Comparison of ENCODE assay signal across 8 cellular contexts in genomic region chr19:30227661-30228112, GRCh38.
DNase-seq lines count a peak whose midpoint lies in the region; ATAC-seq and TF ChIP-seq lines count a peak whose summit lies in the region.

No MANE protein-coding gene starts in this region.

- H4K20me1 ChIP-seq in Loucy (ENCODE audit: insufficient read depth, low read length, poor library complexity, severe bottlenecking): no peaks in the 10 kb centered on the region

- WGBS in esophagus muscularis mucosa: 2% methylated on average over 7 of the region's 57 CpGs
- WGBS in testis, 2 donors: 1 to 3% methylated on average over 5 to 55 of the region's 57 CpGs

- H3K4me1 ChIP-seq in Loucy (ENCODE audit: insufficient read depth, low read length, poor library complexity, severe bottlenecking) (peaks cover 27% of the 10 kb centered on the region), esophagus muscularis mucosa (peaks cover 32 to 51% (median 45%) of the 10 kb centered on the region in 4 donors), testis (peaks cover 5% of the 10 kb centered on the region)

- TF ChIP-seq EP300 in esophagus muscularis mucosa (IDR thresholded peaks at IDR 0.05): no peak

- H3K79me2 ChIP-seq in Loucy (ENCODE audit: insufficient read depth, low read length): no peaks in the 10 kb centered on the region

- H3K27ac ChIP-seq in esophagus muscularis mucosa (replicated peaks in 1 of 4) (peak overlapping the region; percentile 26 to 63 (median 53)), testis (peak overlapping the region in 1 of 2 donors; percentile 59)

- ATAC-seq in GM21515 (IDR thresholded peaks at IDR 0.05; ENCODE audit: unreplicated experiment): peak; percentile 87

- DNase-seq in Daoy (ENCODE audit: low read depth): peak; percentile 90
- DNase-seq in activated CD4-positive, alpha-beta T cell treated with anti-CD3 and anti-CD28 coated beads, Interleukin-2, amount 50 U/mL, for 24 hours (ENCODE audit: low read depth in 1 of 2, low spot score in 1 of 2): peak; percentile 14 to 21
- DNase-seq in esophagus muscularis mucosa (ENCODE audit: extremely low spot score): no peak
- peak; percentile 58 for DNase-seq in myocyte (ENCODE audit: low read depth)
- DNase-seq in testis: peak; percentile 68
- DNase-seq in LoVo (ENCODE audit: low spot score): no peak

- H2AFZ ChIP-seq in Loucy (ENCODE audit: low read length): peak overlapping the region; percentile 100

- H3K36me3 ChIP-seq in Loucy (ENCODE audit: insufficient read depth, low read length) (no peaks in the 10 kb centered on the region), esophagus muscularis mucosa (no peaks in the 10 kb centered on the region), testis (ENCODE audit: low read depth, missing control alignments) (no peaks in the 10 kb centered on the region)

- H3K27me3 ChIP-seq in Loucy (ENCODE audit: insufficient read depth, low read length, poor library complexity, severe bottlenecking): no peaks in the 10 kb centered on the region
- peaks cover 4 to 97% (median 37%) of the 10 kb centered on the region in 4 donors for H3K27me3 ChIP-seq in esophagus muscularis mucosa
- H3K27me3 ChIP-seq in testis: no peaks in the 10 kb centered on the region

- no peak for TF ChIP-seq POLR2A in esophagus muscularis mucosa (IDR thresholded peaks at IDR 0.05; ENCODE audit: low read depth)
- TF ChIP-seq POLR2A in testis (IDR thresholded peaks at IDR 0.05): no peak

- H3K4me3 ChIP-seq in Loucy (ENCODE audit: low read length, poor library complexity, severe bottlenecking) (peak overlapping the region; percentile 89), esophagus muscularis mucosa (peak overlapping the region; percentile 60 to 76 (median 68)), testis (peak overlapping the region; percentile 55 to 66)

- peak overlapping the region; percentile 99 for H3K4me2 ChIP-seq in Loucy (ENCODE audit: low read depth, low read length, poor library complexity, severe bottlenecking)

- H3K9me3 ChIP-seq in Loucy (ENCODE audit: insufficient read depth, low read depth, low read length) (no peaks in the 10 kb centered on the region), esophagus muscularis mucosa (no peaks in the 10 kb centered on the region), testis (no peaks in the 10 kb centered on the region)

- peak; percentile 47 for TF ChIP-seq CTCF in Loucy (conservative IDR thresholded peaks at IDR 0.05; ENCODE audit: low read length)
- TF ChIP-seq CTCF in esophagus muscularis mucosa (IDR thresholded peaks at IDR 0.05): peak in 2 of 3 experiments; percentile 53 to 74
- peak; percentile 6 to 35 (median 30) for TF ChIP-seq CTCF in testis (IDR thresholded peaks at IDR 0.05)

- H3K9me2 ChIP-seq in Loucy (replicated peaks; ENCODE audit: low read depth, low read length): no peaks in the 10 kb centered on the region

- intact Hi-C loops in esophagus muscularis mucosa (cut with DNase I): loop anchor here (10.0 kb wide), 1 partner anchor 427 kb away; no protein-coding TSS in a partner anchor
- intact Hi-C loops in testis (cut with DNase I; ENCODE audit: low total_unique reads): no loop called here

- H3F3A ChIP-seq in Loucy (ENCODE audit: low read depth): no peaks in the 10 kb centered on the region

- H3K9ac ChIP-seq in Loucy (ENCODE audit: low read depth, low read length, poor library complexity, severe bottlenecking): peak overlapping the region; percentile 77

Comparison
In these comparisons a context has a peak if more than half of its experiments do, and no peak if none do; other contexts are left out.
1. DNase-seq: peak in Daoy (single experiment), activated CD4-positive, alpha-beta T cell treated with anti-CD3 and anti-CD28 coated beads, Interleukin-2, amount 50 U/mL, for 24 hours (2 of 2), myocyte (single experiment) and testis (single experiment); none in esophagus muscularis mucosa (single experiment) and LoVo (single experiment).
2. Peak in every context shown above with its lines, with median percentiles within 50 percentile points of each other: H3K4me3 ChIP-seq and CTCF ChIP-seq.